ENCODE assay signal across 8 cellular contexts in genomic region chr5:26700759-26701384, GRCh38.
DNase-seq lines count a peak whose midpoint lies in the region; ATAC-seq, FAIRE-seq and TF ChIP-seq lines count a peak whose summit lies in the region.

No MANE protein-coding gene starts in this region.

- no peak overlapping the region for H3K27ac ChIP-seq in C4-2B

- H3K36me3 ChIP-seq in HAP-1 (replicated peaks), result no peaks in the 10 kb centered on the region

- no peaks in the 10 kb centered on the region for H3K4me1 ChIP-seq in HAP-1

- no peaks in the 10 kb centered on the region for H3K9me3 ChIP-seq in HAP-1

- in situ Hi-C loops in HAP-1 (cut with MboI; ENCODE audit: low sequenced_read_pairs), result no loop called here

- FAIRE-seq in TTC549 (lab: Jason Lieb, UNC), result peak; percentile 91

- H3K4me3 ChIP-seq in HAP-1, result no peak overlapping the region

- TF ChIP-seq CTCF in C4-2B (conservative IDR thresholded peaks at IDR 0.05), result peak; percentile 87

- no peak for ATAC-seq in GM19035 (IDR thresholded peaks at IDR 0.05; ENCODE audit: unreplicated experiment)
- ATAC-seq in activated CD4-positive, CD25-positive, alpha-beta regulatory T cell treated with anti-CD3 and anti-CD28 coated beads, Interleukin-2, amount 50 U/mL, for 24 hours, result no peak

- DNase-seq in HAP-1 (ENCODE audit: low spot score in 2 of 2), result peak; percentile 67 to 75
- peak; percentile 57 for DNase-seq in NCI-H2107 (lab: John Stamatoyannopoulos, UW)
- peak; percentile 17 for DNase-seq in kidney tubule cell (ENCODE audit: low spot score)
- no peak for DNase-seq in activated CD4-positive, alpha-beta T cell treated with anti-CD3 and anti-CD28 coated beads, Interleukin-2, amount 50 U/mL, for 1 hour

- H3K27me3 ChIP-seq in HAP-1 (ENCODE audit: low read depth), result no peaks in the 10 kb centered on the region
